ENCODE assay signal across 18 cellular contexts in genomic region chr21:42840411-42841155, GRCh38. TPM values are rescaled to one million over a fixed set of nuclear protein-coding genes. Genes with fewer than 3 reads are reported as not detected.
A peak's percentile ranks its signal among the peaks of the same experiment; 100 is the strongest.
DNase-seq lines count a peak whose midpoint lies in the region; ATAC-seq, FAIRE-seq and TF ChIP-seq lines count a peak whose summit lies in the region.
"Had no signal": no experiment of that assay in that cellular context is flagged by ENCODE, and none has a peak within 500 bp of the region (broad histone marks: within the 10 kb centered on the region; RNA-seq: fewer than 3 reads in every experiment).

No MANE protein-coding gene starts in this region.

- H3K9me3 Mint-ChIP-seq in activated naive CD8-positive, alpha-beta T cell treated with anti-CD3 and anti-CD28 coated beads, Interleukin-2, amount 10 ng/mL, durations not matched to agents 7 days and 5 days: no peaks in the 10 kb centered on the region
- no peaks in the 10 kb centered on the region for H3K9me3 Mint-ChIP-seq in activated naive CD8-positive, alpha-beta T cell treated with anti-CD3 and anti-CD28 coated beads for 36 hours
- no peaks in the 10 kb centered on the region for H3K9me3 Mint-ChIP-seq in activated CD8-positive, alpha-beta memory T cell treated with anti-CD3 and anti-CD28 coated beads, Interleukin-2, amount 10 ng/mL, durations not matched to agents 7 days and 5 days (ENCODE audit: low read depth)
- H3K9me3 Mint-ChIP-seq in type B pancreatic cell: no peaks in the 10 kb centered on the region
- H3K9me3 Mint-ChIP-seq: stimulated activated naive CD8-positive, alpha-beta T cell treated with anti-CD3 and anti-CD28 coated beads, Interleukin-15, Interleukin-2, amounts not matched to agents 100 ng/mL and 50 ng/mL, for 24 hours had no signal

- peaks cover 22% of the 10 kb centered on the region for H3K4me1 ChIP-seq in HepG2 (ENCODE audit: insufficient read depth, low read length)
- peaks cover 8 to 12% (median 10%) of the 10 kb centered on the region in 4 donors for H3K4me1 ChIP-seq in upper lobe of left lung
- H3K4me1 ChIP-seq: transverse colon had no signal

- H3K27me3 ChIP-seq in HepG2 (ENCODE audit: control insufficient read depth in 1 of 2, insufficient read depth in 2 of 2, low read length in 2 of 2) (no peaks in the 10 kb centered on the region), upper lobe of left lung (no peaks in the 10 kb centered on the region)
- H3K27me3 ChIP-seq: ascending aorta, transverse colon had no signal

- no peak for FAIRE-seq in HepG2 (lab: Jason Lieb, UNC)

- no peak for TF ChIP-seq CTCF in HepG2 (CRISPR knock-in tag; IDR thresholded peaks at IDR 0.05)
- TF ChIP-seq CTCF in type B pancreatic cell (conservative IDR thresholded peaks at IDR 0.05): no peak
- TF ChIP-seq CTCF in upper lobe of left lung (IDR thresholded peaks at IDR 0.05): no peak

- peaks cover 4% of the 10 kb centered on the region for H3K79me2 ChIP-seq in HepG2 (ENCODE audit: insufficient read depth, low read length)

- no peak for TF ChIP-seq POLR2A in HepG2 (IDR thresholded peaks at IDR 0.05; ENCODE audit: insufficient read depth in 1 of 2, low read depth in 2 of 2, low read length in 2 of 2)
- TF ChIP-seq POLR2A in upper lobe of left lung (IDR thresholded peaks at IDR 0.05): no peak

- no peak overlapping the region for H3K27ac Mint-ChIP-seq in activated naive CD8-positive, alpha-beta T cell treated with anti-CD3 and anti-CD28 coated beads, Interleukin-2, amount 10 ng/mL, durations not matched to agents 7 days and 5 days
- no peak overlapping the region for H3K27ac Mint-ChIP-seq in activated naive CD8-positive, alpha-beta T cell treated with anti-CD3 and anti-CD28 coated beads for 36 hours
- no peak overlapping the region for H3K27ac Mint-ChIP-seq in activated CD8-positive, alpha-beta memory T cell treated with anti-CD3 and anti-CD28 coated beads, Interleukin-2, amount 10 ng/mL, durations not matched to agents 7 days and 5 days
- H3K27ac Mint-ChIP-seq in type B pancreatic cell: no peak overlapping the region
- H3K27ac Mint-ChIP-seq: activated CD4-positive, alpha-beta T cell treated with anti-CD3 and anti-CD28 coated beads for 36 hours; stimulated activated naive CD8-positive, alpha-beta T cell treated with anti-CD3 and anti-CD28 coated beads, Interleukin-15, Interleukin-2, amounts not matched to agents 100 ng/mL and 50 ng/mL, for 24 hours had no signal

- H2AFZ ChIP-seq in HepG2 (ENCODE audit: low read length): no peak overlapping the region

- H3K9me3 ChIP-seq in HepG2 (ENCODE audit: low read length) (no peaks in the 10 kb centered on the region), upper lobe of left lung (no peaks in the 10 kb centered on the region)
- H3K9me3 ChIP-seq: ascending aorta, transverse colon had no signal

- TF ChIP-seq EP300 in HepG2 (IDR thresholded peaks at IDR 0.05; ENCODE audit: low read depth in 2 of 2, low read length in 2 of 2) (no peak), HepG2 (CRISPR knock-in tag; IDR thresholded peaks at IDR 0.05; ENCODE audit: borderline replicate concordance) (no peak), upper lobe of left lung (IDR thresholded peaks at IDR 0.05) (no peak)

- no peak overlapping the region for H3K4me2 ChIP-seq in HepG2 (ENCODE audit: low read depth, low read length)

- no peaks in the 10 kb centered on the region; the same call in 1 of the 2 replicates for H4K20me1 ChIP-seq in HepG2 (ENCODE audit: insufficient read depth, low read length)

- no peak for ATAC-seq in activated naive CD8-positive, alpha-beta T cell treated with anti-CD3 and anti-CD28 coated beads, Interleukin-2, amount 10 ng/mL, durations not matched to agents 7 days and 5 days (ENCODE audit: low read depth)
- no peak for ATAC-seq in activated CD8-positive, alpha-beta memory T cell treated with anti-CD3 and anti-CD28 coated beads, Interleukin-2, amount 10 ng/mL, durations not matched to agents 7 days and 5 days
- ATAC-seq in HepG2 (no peak), upper lobe of left lung (ENCODE audit: low FRiP score in 2 of 2) (no peak)
- ATAC-seq: activated CD4-positive, alpha-beta T cell treated with anti-CD3 and anti-CD28 coated beads for 36 hours had no signal

- intact Hi-C loops in HepG2 (cut with micrococcal nuclease; ENCODE audit: unreplicated experiment): no loop called here

- H3K27ac ChIP-seq in HepG2 (ENCODE audit: extremely low read length, insufficient read depth, low read length) (no peak overlapping the region), upper lobe of left lung (no peak overlapping the region)
- H3K27ac ChIP-seq: ascending aorta, C4-2B, transverse colon had no signal

- no peaks in the 10 kb centered on the region for H3K27me3 Mint-ChIP-seq in activated naive CD8-positive, alpha-beta T cell treated with anti-CD3 and anti-CD28 coated beads, Interleukin-2, amount 10 ng/mL, durations not matched to agents 7 days and 5 days
- H3K27me3 Mint-ChIP-seq in activated naive CD8-positive, alpha-beta T cell treated with anti-CD3 and anti-CD28 coated beads for 36 hours: no peaks in the 10 kb centered on the region
- no peaks in the 10 kb centered on the region for H3K27me3 Mint-ChIP-seq in activated CD8-positive, alpha-beta memory T cell treated with anti-CD3 and anti-CD28 coated beads, Interleukin-2, amount 10 ng/mL, durations not matched to agents 7 days and 5 days
- H3K27me3 Mint-ChIP-seq in type B pancreatic cell: no peaks in the 10 kb centered on the region
- H3K27me3 Mint-ChIP-seq: activated CD4-positive, alpha-beta T cell treated with anti-CD3 and anti-CD28 coated beads for 36 hours; stimulated activated naive CD8-positive, alpha-beta T cell treated with anti-CD3 and anti-CD28 coated beads, Interleukin-15, Interleukin-2, amounts not matched to agents 100 ng/mL and 50 ng/mL, for 24 hours had no signal

- H3K4me3 Mint-ChIP-seq in activated naive CD8-positive, alpha-beta T cell treated with anti-CD3 and anti-CD28 coated beads, Interleukin-2, amount 10 ng/mL, durations not matched to agents 7 days and 5 days: no peak overlapping the region
- no peak overlapping the region for H3K4me3 Mint-ChIP-seq in activated naive CD8-positive, alpha-beta T cell treated with anti-CD3 and anti-CD28 coated beads for 36 hours
- H3K4me3 Mint-ChIP-seq in activated CD8-positive, alpha-beta memory T cell treated with anti-CD3 and anti-CD28 coated beads, Interleukin-2, amount 10 ng/mL, durations not matched to agents 7 days and 5 days: no peak overlapping the region
- no peak overlapping the region for H3K4me3 Mint-ChIP-seq in type B pancreatic cell
- H3K4me3 Mint-ChIP-seq: activated CD4-positive, alpha-beta T cell treated with anti-CD3 and anti-CD28 coated beads for 36 hours; stimulated activated naive CD8-positive, alpha-beta T cell treated with anti-CD3 and anti-CD28 coated beads, Interleukin-15, Interleukin-2, amounts not matched to agents 100 ng/mL and 50 ng/mL, for 24 hours had no signal

- CTCF ChIA-PET in activated CD8-positive, alpha-beta memory T cell treated with anti-CD3 and anti-CD28 coated beads, Interleukin-2, amount 10 ng/mL, durations not matched to agents 7 days and 5 days (lab: Charles Lee): no interaction called here
- CTCF ChIA-PET in HepG2 (lab: Yijun Ruan, JAX; ENCODE audit: low intra/inter-chr PET ratio, low total read pairs): no interaction called here

- H3K36me3 Mint-ChIP-seq in activated naive CD8-positive, alpha-beta T cell treated with anti-CD3 and anti-CD28 coated beads, Interleukin-2, amount 10 ng/mL, durations not matched to agents 7 days and 5 days: peaks cover 9% of the 10 kb centered on the region
- peaks cover 26% of the 10 kb centered on the region for H3K36me3 Mint-ChIP-seq in activated naive CD8-positive, alpha-beta T cell treated with anti-CD3 and anti-CD28 coated beads for 36 hours
- H3K36me3 Mint-ChIP-seq in activated CD8-positive, alpha-beta memory T cell treated with anti-CD3 and anti-CD28 coated beads, Interleukin-2, amount 10 ng/mL, durations not matched to agents 7 days and 5 days: peaks cover 17% of the 10 kb centered on the region
- peaks cover 3% of the 10 kb centered on the region for H3K36me3 Mint-ChIP-seq in type B pancreatic cell

- no peak overlapping the region for H3K9ac ChIP-seq in HepG2 (ENCODE audit: insufficient read depth, low read depth, low read length)

- 95% methylated on average over 14 of the region's 14 CpGs for WGBS in HepG2 (ENCODE audit: low lambda C conversion rate)
- WGBS in upper lobe of left lung, 2 donors: 98 to 99% methylated on average over 14 of the region's 14 CpGs

- in situ Hi-C loops in HepG2 (cut with HindIII; ENCODE audit: extremely low pct_ligation_motif_present, low pct_unique_long_range_greater_than_20kb): no loop called here

- DNase-seq in activated naive CD8-positive, alpha-beta T cell treated with anti-CD3 and anti-CD28 coated beads, Interleukin-2, amount 10 ng/mL, durations not matched to agents 7 days and 5 days: peak; percentile 17
- no peak for DNase-seq in activated naive CD8-positive, alpha-beta T cell treated with anti-CD3 and anti-CD28 coated beads for 36 hours
- peak; percentile 27 for DNase-seq in activated CD8-positive, alpha-beta memory T cell treated with anti-CD3 and anti-CD28 coated beads, Interleukin-2, amount 10 ng/mL, durations not matched to agents 7 days and 5 days
- no peak for DNase-seq in HepG2 (ENCODE audit: low spot score)
- DNase-seq in ureter (ENCODE audit: low spot score): peak; percentile 14
- no peak for DNase-seq in type B pancreatic cell (ENCODE audit: extremely low spot score, unreplicated experiment)
- DNase-seq in activated gamma-delta T cell treated with Interleukin-2 at 50 U/mL for 16 hours: no peak
- DNase-seq in upper lobe of left lung: no peak
- DNase-seq: activated CD4-positive, alpha-beta T cell treated with anti-CD3 and anti-CD28 coated beads for 36 hours; activated naive CD4-positive, alpha-beta T cell; Karpas-422; NCI-H1092; NCI-H2081; RPMI8226; transverse colon had no signal

- BruUV-seq in HepG2 (replicated peaks; lab: Mats Ljungman, UMichigan): no TSS peak

- no peak for TF ChIP-seq RAD21 in HepG2 (CRISPR knock-in tag; IDR thresholded peaks at IDR 0.05)

- H3K36me3 ChIP-seq in HepG2 (replicated peaks in 1 of 2; ENCODE audit: control insufficient read depth in 1 of 2, insufficient read depth in 2 of 2, low read length in 2 of 2) (peaks cover 28 to 54% of the 10 kb centered on the region in 2 experiments), upper lobe of left lung (peaks cover 0 to 47% (median 28%) of the 10 kb centered on the region in 4 donors)

- peaks cover 4% of the 10 kb centered on the region for H3K4me1 Mint-ChIP-seq in activated naive CD8-positive, alpha-beta T cell treated with anti-CD3 and anti-CD28 coated beads, Interleukin-2, amount 10 ng/mL, durations not matched to agents 7 days and 5 days
- peaks cover 3% of the 10 kb centered on the region for H3K4me1 Mint-ChIP-seq in activated naive CD8-positive, alpha-beta T cell treated with anti-CD3 and anti-CD28 coated beads for 36 hours
- no peaks in the 10 kb centered on the region for H3K4me1 Mint-ChIP-seq in activated CD8-positive, alpha-beta memory T cell treated with anti-CD3 and anti-CD28 coated beads, Interleukin-2, amount 10 ng/mL, durations not matched to agents 7 days and 5 days
- no peaks in the 10 kb centered on the region for H3K4me1 Mint-ChIP-seq in type B pancreatic cell (ENCODE audit: unreplicated experiment)
- H3K4me1 Mint-ChIP-seq: activated CD4-positive, alpha-beta T cell treated with anti-CD3 and anti-CD28 coated beads for 36 hours had no signal

- POLR2A ChIA-PET in activated naive CD8-positive, alpha-beta T cell treated with anti-CD3 and anti-CD28 coated beads, Interleukin-2, amount 10 ng/mL, durations not matched to agents 7 days and 5 days (lab: Charles Lee): no interaction called here
- POLR2A ChIA-PET in HepG2 (lab: Yijun Ruan, JAX): no interaction called here

- no peak overlapping the region for H3K4me3 ChIP-seq in HepG2 (replicated peaks in 1 of 3; ENCODE audit: insufficient read depth in 1 of 3, low read depth in 2 of 3, low read length in 3 of 3)
- no peak overlapping the region for H3K4me3 ChIP-seq in upper lobe of left lung
- H3K4me3 ChIP-seq: ascending aorta, transverse colon had no signal

RNA-seq across cellular contexts. Expression of gene WDR4, which starts 38.8 kb away (rescaled TPM):
- 10 to 100 TPM; 27.2 to 28.5 TPM for total RNA-seq in activated naive CD8-positive, alpha-beta T cell treated with anti-CD3 and anti-CD28 coated beads, Interleukin-2, amount 10 ng/mL, durations not matched to agents 7 days and 5 days
- total RNA-seq in activated naive CD8-positive, alpha-beta T cell treated with anti-CD3 and anti-CD28 coated beads for 36 hours: 10 to 100 TPM; 54.0 to 56.7 TPM
- 10 to 100 TPM; 39.7 to 43.6 TPM for total RNA-seq in activated CD8-positive, alpha-beta memory T cell treated with anti-CD3 and anti-CD28 coated beads, Interleukin-2, amount 10 ng/mL, durations not matched to agents 7 days and 5 days
- total RNA-seq in HepG2 (2016; rRNA removed; fragmentation: Illumina TruSeq; extraction: Trizol) (14.4 and 14.8 TPM in 2 replicates), ureter (35.3 TPM), type B pancreatic cell (ENCODE audit: low replicate concordance) (19.1 and 25.6 TPM in 2 replicates), upper lobe of left lung (10 to 100 TPM; 10.2 to 49.2 (median 18.6) TPM)
- total RNA-seq in HepG2 (2016; cell fraction: cytosol; rRNA removed; fragmentation: Illumina TruSeq; extraction: Trizol; ENCODE audit: low read depth): 5.6 and 6.6 TPM in 2 replicates
- total RNA-seq in HepG2 (2016; cell fraction: insoluble cytoplasmic fraction; rRNA removed; fragmentation: Illumina TruSeq; extraction: Trizol): 13.1 and 14.9 TPM in 2 replicates
- 6.4 and 7.7 TPM in 2 replicates for total RNA-seq in HepG2 (2016; cell fraction: membrane; rRNA removed; fragmentation: Illumina TruSeq; extraction: Trizol)
- total RNA-seq in HepG2 (2016; cell fraction: nucleus; rRNA removed; fragmentation: Illumina TruSeq; extraction: Trizol): 19.0 and 23.6 TPM in 2 replicates
- polyA plus RNA-seq in HepG2 (2011; rRNA removed): 10.9 and 11.3 TPM in 2 replicates
- 9.4 and 15.2 TPM in 2 replicates for polyA plus RNA-seq in HepG2 (2011; cell fraction: cytosol; rRNA removed)
- polyA plus RNA-seq in HepG2 (2011; cell fraction: nucleus; rRNA removed): 45.2 and 52.9 TPM in 2 replicates
- polyA plus RNA-seq in HepG2 (2012): 10.2 and 10.8 TPM in 2 replicates
- polyA plus RNA-seq in HepG2 (2016; cell fraction: cytosol; fragmentation: Illumina TruSeq; extraction: Trizol; ENCODE audit: low read depth): 3.4 and 3.8 TPM in 2 replicates
- 17.9 and 21.8 TPM in 2 replicates for polyA plus RNA-seq in HepG2 (2016; cell fraction: insoluble cytoplasmic fraction; fragmentation: Illumina TruSeq; extraction: Trizol; ENCODE audit: low read depth)
- 5.6 and 6.6 TPM in 2 replicates for polyA plus RNA-seq in HepG2 (2016; cell fraction: membrane; fragmentation: Illumina TruSeq; extraction: Trizol; ENCODE audit: low read depth)
- polyA plus RNA-seq in HepG2 (2016; cell fraction: nucleus; fragmentation: Illumina TruSeq; extraction: Trizol; ENCODE audit: insufficient read depth, low read depth): 29.4 and 30.7 TPM in 2 replicates
- 35.6 and 97.8 TPM in 2 replicates for polyA minus RNA-seq in HepG2 (2011; rRNA and poly(A)+ RNA removed; ENCODE audit: low replicate concordance)
- polyA minus RNA-seq in HepG2 (2011; cell fraction: cytosol; rRNA and poly(A)+ RNA removed): 5.3 and 5.5 TPM in 2 replicates
- 31.8 and 38.4 TPM in 2 replicates for polyA minus RNA-seq in HepG2 (2011; cell fraction: nucleus; rRNA and poly(A)+ RNA removed)

RNA-seq across cellular contexts. Expression of gene NDUFV3, which starts 52.5 kb away (rescaled TPM):
- 10 to 100 TPM; 27.1 to 30.5 TPM for total RNA-seq in activated naive CD8-positive, alpha-beta T cell treated with anti-CD3 and anti-CD28 coated beads, Interleukin-2, amount 10 ng/mL, durations not matched to agents 7 days and 5 days
- 10 to 100 TPM; 34.2 to 34.3 TPM for total RNA-seq in activated naive CD8-positive, alpha-beta T cell treated with anti-CD3 and anti-CD28 coated beads for 36 hours
- total RNA-seq in activated CD8-positive, alpha-beta memory T cell treated with anti-CD3 and anti-CD28 coated beads, Interleukin-2, amount 10 ng/mL, durations not matched to agents 7 days and 5 days: 10 to 100 TPM; 27.1 to 31.9 TPM
- total RNA-seq in HepG2 (2016; rRNA removed; fragmentation: Illumina TruSeq; extraction: Trizol): 29.6 and 35.7 TPM in 2 replicates
- total RNA-seq in HepG2 (2016; cell fraction: cytosol; rRNA removed; fragmentation: Illumina TruSeq; extraction: Trizol; ENCODE audit: low read depth): 10.7 and 12.6 TPM in 2 replicates
- total RNA-seq in HepG2 (2016; cell fraction: insoluble cytoplasmic fraction; rRNA removed; fragmentation: Illumina TruSeq; extraction: Trizol): 29.5 and 34.4 TPM in 2 replicates
- 17.4 and 17.6 TPM in 2 replicates for total RNA-seq in HepG2 (2016; cell fraction: membrane; rRNA removed; fragmentation: Illumina TruSeq; extraction: Trizol)
- total RNA-seq in HepG2 (2016; cell fraction: nucleus; rRNA removed; fragmentation: Illumina TruSeq; extraction: Trizol): 14.6 and 17.9 TPM in 2 replicates
- polyA plus RNA-seq in HepG2 (2011; rRNA removed): 14.2 and 15.4 TPM in 2 replicates
- polyA plus RNA-seq in HepG2 (2011; cell fraction: cytosol; rRNA removed): 15.0 and 17.3 TPM in 2 replicates
- 11.9 and 13.2 TPM in 2 replicates for polyA plus RNA-seq in HepG2 (2011; cell fraction: nucleus; rRNA removed)
- polyA plus RNA-seq in HepG2 (2012): 17.6 and 21.1 TPM in 2 replicates
- polyA plus RNA-seq in HepG2 (2016; cell fraction: cytosol; fragmentation: Illumina TruSeq; extraction: Trizol; ENCODE audit: low read depth): 11.7 and 13.4 TPM in 2 replicates
- 27.9 and 29.5 TPM in 2 replicates for polyA plus RNA-seq in HepG2 (2016; cell fraction: insoluble cytoplasmic fraction; fragmentation: Illumina TruSeq; extraction: Trizol; ENCODE audit: low read depth)
- polyA plus RNA-seq in HepG2 (2016; cell fraction: membrane; fragmentation: Illumina TruSeq; extraction: Trizol; ENCODE audit: low read depth): 13.6 and 15.3 TPM in 2 replicates
- 20.7 and 24.6 TPM in 2 replicates for polyA plus RNA-seq in HepG2 (2016; cell fraction: nucleus; fragmentation: Illumina TruSeq; extraction: Trizol; ENCODE audit: insufficient read depth, low read depth)
- polyA minus RNA-seq in HepG2 (2011; rRNA and poly(A)+ RNA removed; ENCODE audit: low replicate concordance): 10.6 and 20.7 TPM in 2 replicates
- 14.2 and 15.6 TPM in 2 replicates for polyA minus RNA-seq in HepG2 (2011; cell fraction: cytosol; rRNA and poly(A)+ RNA removed)
- polyA minus RNA-seq in HepG2 (2011; cell fraction: nucleus; rRNA and poly(A)+ RNA removed): 8.2 and 14.2 TPM in 2 replicates
- 33.9 TPM for total RNA-seq in ureter
- 38.6 and 43.3 TPM in 2 replicates for total RNA-seq in type B pancreatic cell (ENCODE audit: low replicate concordance)
- total RNA-seq in upper lobe of left lung: 10 to 100 TPM; 33.7 to 97.4 (median 44.9) TPM

Comparison
In these comparisons a context has a peak if more than half of its experiments do, and no peak if none do; other contexts are left out.
1. DNase-seq: peak in activated naive CD8-positive, alpha-beta T cell treated with anti-CD3 and anti-CD28 coated beads, Interleukin-2, amount 10 ng/mL, durations not matched to agents 7 days and 5 days (single experiment), activated CD8-positive, alpha-beta memory T cell treated with anti-CD3 and anti-CD28 coated beads, Interleukin-2, amount 10 ng/mL, durations not matched to agents 7 days and 5 days (single experiment) and ureter (single experiment); none in activated naive CD8-positive, alpha-beta T cell treated with anti-CD3 and anti-CD28 coated beads for 36 hours (single experiment), HepG2 (single experiment), type B pancreatic cell (single experiment), activated gamma-delta T cell treated with Interleukin-2 at 50 U/mL for 16 hours (single experiment) and upper lobe of left lung (0 of 2).